In genomic region chr17:17059301-17059890, GRCh38 we compare ENCODE assay signal across 19 cellular contexts. TPM values are rescaled to one million over a fixed set of nuclear protein-coding genes. Genes with fewer than 3 reads are reported as not detected.
DNase-seq lines count a peak whose midpoint lies in the region; ATAC-seq and TF ChIP-seq lines count a peak whose summit lies in the region.
"Had no signal": no experiment of that assay in that cellular context is flagged by ENCODE, and none has a peak within 500 bp of the region (broad histone marks: within the 10 kb centered on the region; RNA-seq: fewer than 3 reads in every experiment).

No MANE protein-coding gene starts in this region.

- no peak overlapping the region for H3K9ac ChIP-seq in trophoblast cell (ENCODE audit: low read length)

- no peak for ATAC-seq in activated naive CD4-positive, alpha-beta T cell treated with anti-CD3 and anti-CD28 coated beads, Interleukin-2, amount 50 U/mL, for 72 hours
- no peak for ATAC-seq in upper lobe of right lung
- ATAC-seq: Panc1 had no signal

- H3K27ac Mint-ChIP-seq in activated naive CD4-positive, alpha-beta T cell treated with anti-CD3 and anti-CD28 coated beads, Interleukin-2, amount 50 U/mL, for 24 hours: peak overlapping the region; percentile 55
- no peak overlapping the region for H3K27ac Mint-ChIP-seq in activated naive CD4-positive, alpha-beta T cell treated with anti-CD3 and anti-CD28 coated beads, Interleukin-2, amount 50 U/mL, for 72 hours
- peak overlapping the region; percentile 27 for H3K27ac Mint-ChIP-seq in chondrocyte (ENCODE audit: unreplicated experiment)
- no peak overlapping the region for H3K27ac Mint-ChIP-seq in activated T-helper 2 cell treated with anti-CD3 and anti-CD28 coated beads, Interferon-gamma antibody, Interleukin-2, Interleukin-4, amounts not matched to agents 10 μg/mL and 5 μg/mL and 100 μg/mL, durations not matched to agents 14 hours and 24 hours and 36 hours

- no peak overlapping the region for H2AFZ ChIP-seq in trophoblast cell (ENCODE audit: insufficient read depth, low read length, poor library complexity)

- H3K4me3 Mint-ChIP-seq in activated naive CD4-positive, alpha-beta T cell treated with anti-CD3 and anti-CD28 coated beads, Interleukin-2, amount 50 U/mL, for 24 hours: no peak overlapping the region
- no peak overlapping the region for H3K4me3 Mint-ChIP-seq in chondrocyte (ENCODE audit: unreplicated experiment)
- H3K4me3 Mint-ChIP-seq in activated T-helper 2 cell treated with anti-CD3 and anti-CD28 coated beads, Interferon-gamma antibody, Interleukin-2, Interleukin-4, amounts not matched to agents 10 μg/mL and 5 μg/mL and 100 μg/mL, durations not matched to agents 14 hours and 24 hours and 36 hours (ENCODE audit: low read depth): no peak overlapping the region
- H3K4me3 Mint-ChIP-seq: CD4-positive, CD25-positive, alpha-beta regulatory T cell had no signal

- H4K12ac ChIP-seq in trophoblast cell (ENCODE audit: low read depth, low read length): no peak overlapping the region

- no peak overlapping the region for H3K23ac ChIP-seq in trophoblast cell (ENCODE audit: low read length)

- H2AK5ac ChIP-seq in trophoblast cell (ENCODE audit: low read length): no peak overlapping the region

- peaks cover 2% of the 10 kb centered on the region for H3K36me3 Mint-ChIP-seq in activated naive CD4-positive, alpha-beta T cell treated with anti-CD3 and anti-CD28 coated beads, Interleukin-2, amount 50 U/mL, for 24 hours
- no peaks in the 10 kb centered on the region for H3K36me3 Mint-ChIP-seq in activated naive CD4-positive, alpha-beta T cell treated with anti-CD3 and anti-CD28 coated beads, Interleukin-2, amount 50 U/mL, for 72 hours
- no peaks in the 10 kb centered on the region for H3K36me3 Mint-ChIP-seq in chondrocyte (ENCODE audit: low read depth)
- H3K36me3 Mint-ChIP-seq in activated T-helper 2 cell treated with anti-CD3 and anti-CD28 coated beads, Interferon-gamma antibody, Interleukin-2, Interleukin-4, amounts not matched to agents 10 μg/mL and 5 μg/mL and 100 μg/mL, durations not matched to agents 14 hours and 24 hours and 36 hours (ENCODE audit: low read depth): peaks cover 2% of the 10 kb centered on the region

- H3K4me1 Mint-ChIP-seq in activated naive CD4-positive, alpha-beta T cell treated with anti-CD3 and anti-CD28 coated beads, Interleukin-2, amount 50 U/mL, for 24 hours: peaks cover 45% of the 10 kb centered on the region
- peaks cover 48% of the 10 kb centered on the region for H3K4me1 Mint-ChIP-seq in chondrocyte (ENCODE audit: low read depth)
- H3K4me1 Mint-ChIP-seq in activated T-helper 2 cell treated with anti-CD3 and anti-CD28 coated beads, Interferon-gamma antibody, Interleukin-2, Interleukin-4, amounts not matched to agents 10 μg/mL and 5 μg/mL and 100 μg/mL, durations not matched to agents 14 hours and 24 hours and 36 hours (ENCODE audit: low read depth): peaks cover 11% of the 10 kb centered on the region

- no peak overlapping the region for H4K91ac ChIP-seq in trophoblast cell (ENCODE audit: low read depth, low read length)

- H3K27me3 Mint-ChIP-seq in activated naive CD4-positive, alpha-beta T cell treated with anti-CD3 and anti-CD28 coated beads, Interleukin-2, amount 50 U/mL, for 24 hours: no peaks in the 10 kb centered on the region
- no peaks in the 10 kb centered on the region for H3K27me3 Mint-ChIP-seq in chondrocyte (ENCODE audit: low read depth)
- H3K27me3 Mint-ChIP-seq in activated T-helper 2 cell treated with anti-CD3 and anti-CD28 coated beads, Interferon-gamma antibody, Interleukin-2, Interleukin-4, amounts not matched to agents 10 μg/mL and 5 μg/mL and 100 μg/mL, durations not matched to agents 14 hours and 24 hours and 36 hours (ENCODE audit: low read depth): no peaks in the 10 kb centered on the region
- H3K27me3 Mint-ChIP-seq: CD4-positive, CD25-positive, alpha-beta regulatory T cell had no signal

- H3K27me3 ChIP-seq in trophoblast cell (ENCODE audit: insufficient read depth, low read length): no peaks in the 10 kb centered on the region
- no peaks in the 10 kb centered on the region for H3K27me3 ChIP-seq in upper lobe of right lung

- no peak for DNase-seq in activated naive CD4-positive, alpha-beta T cell treated with anti-CD3 and anti-CD28 coated beads, Interleukin-2, amount 50 U/mL, for 72 hours (ENCODE audit: low spot score in 2 of 2)
- DNase-seq in chondrocyte (ENCODE audit: low spot score) (peak; percentile 68), trophoblast cell (no peak), upper lobe of right lung (peak; percentile 28), NCI-H2107 treated with DMSO at 0.1 percent for 48 hours (lab: John Stamatoyannopoulos, UW; ENCODE audit: unreplicated experiment) (no peak), NCI-H2081 treated with DMSO at 0.1 percent for 48 hours (lab: John Stamatoyannopoulos, UW) (no peak)
- no peak for DNase-seq in activated T-helper 2 cell treated with anti-CD3 and anti-CD28 coated beads, Interferon-gamma antibody, Interleukin-2, Interleukin-4, amounts not matched to agents 10 μg/mL and 5 μg/mL and 100 μg/mL, durations not matched to agents 14 hours and 24 hours and 36 hours (ENCODE audit: low spot score)
- DNase-seq: CD4-positive, CD25-positive, alpha-beta regulatory T cell; DMS53; Karpas-422; MM.1S; NCI-H1105; NCI-H187 treated with DMSO at 0.1 percent for 48 hours; NCI-H2171 treated with DMSO at 0.1 percent for 48 hours; NCI-H774; SHP77 treated with DMSO at 0.1 percent for 48 hours had no signal

- intact Hi-C loops in upper lobe of right lung (cut with DNase I): no loop called here
- intact Hi-C loops in activated T-helper 2 cell treated with anti-CD3 and anti-CD28 coated beads, Interferon-gamma antibody, Interleukin-2, Interleukin-4, amounts not matched to agents 10 μg/mL and 5 μg/mL and 100 μg/mL, durations not matched to agents 14 hours and 24 hours and 36 hours (cut with micrococcal nuclease): no loop called here

- H3K9me3 ChIP-seq in trophoblast cell (ENCODE audit: insufficient read depth, low read depth, low read length): peaks cover 1% of the 10 kb centered on the region
- no peaks in the 10 kb centered on the region for H3K9me3 ChIP-seq in upper lobe of right lung
- H3K9me3 ChIP-seq: HAP-1 had no signal

- H3K4me3 ChIP-seq in trophoblast cell (ENCODE audit: low read depth, low read length): no peak overlapping the region
- H3K4me3 ChIP-seq in upper lobe of right lung: no peak overlapping the region
- H3K4me3 ChIP-seq: HAP-1 had no signal

- WGBS in trophoblast cell (ENCODE audit: extremely low coverage, insufficient coverage, insufficient read length): no CpG with 5 or more reads among the region's 10 CpGs

- no peaks in the 10 kb centered on the region for H3K79me1 ChIP-seq in trophoblast cell (ENCODE audit: low read length)

- peaks cover 12% of the 10 kb centered on the region for H3K79me2 ChIP-seq in trophoblast cell (ENCODE audit: control insufficient read depth, insufficient read depth, low read length, poor library complexity)

- H4K8ac ChIP-seq in trophoblast cell (ENCODE audit: low read depth, low read length): no peak overlapping the region

- H3K36me3 ChIP-seq in trophoblast cell (ENCODE audit: control insufficient read depth in 1 of 2, insufficient read depth in 2 of 2, low read length in 2 of 2) (peaks cover 29 to 41% of the 10 kb centered on the region in 2 experiments), upper lobe of right lung (peaks cover 11% of the 10 kb centered on the region)

- H3K9me3 Mint-ChIP-seq in activated naive CD4-positive, alpha-beta T cell treated with anti-CD3 and anti-CD28 coated beads, Interleukin-2, amount 50 U/mL, for 24 hours: no peaks in the 10 kb centered on the region
- H3K9me3 Mint-ChIP-seq in activated naive CD4-positive, alpha-beta T cell treated with anti-CD3 and anti-CD28 coated beads, Interleukin-2, amount 50 U/mL, for 72 hours: no peaks in the 10 kb centered on the region
- no peaks in the 10 kb centered on the region for H3K9me3 Mint-ChIP-seq in chondrocyte (ENCODE audit: low read depth)
- H3K9me3 Mint-ChIP-seq in activated T-helper 2 cell treated with anti-CD3 and anti-CD28 coated beads, Interferon-gamma antibody, Interleukin-2, Interleukin-4, amounts not matched to agents 10 μg/mL and 5 μg/mL and 100 μg/mL, durations not matched to agents 14 hours and 24 hours and 36 hours: no peaks in the 10 kb centered on the region
- H3K9me3 Mint-ChIP-seq: CD4-positive, CD25-positive, alpha-beta regulatory T cell had no signal

- no peak overlapping the region for H2BK5ac ChIP-seq in trophoblast cell (ENCODE audit: low read depth, low read length, poor library complexity)

- TF ChIP-seq CTCF in chondrocyte (IDR thresholded peaks at IDR 0.05): no peak
- TF ChIP-seq CTCF in upper lobe of right lung (IDR thresholded peaks at IDR 0.05): no peak

- H3K4me1 ChIP-seq in trophoblast cell (ENCODE audit: control insufficient read depth in 1 of 2, insufficient read depth in 2 of 2, low read length in 2 of 2) (peaks cover 5% of the 10 kb centered on the region in 2 experiments), upper lobe of right lung (peaks cover 58% of the 10 kb centered on the region)
- H3K4me1 ChIP-seq: HAP-1 had no signal

- no peak overlapping the region for H3K4me2 ChIP-seq in trophoblast cell (ENCODE audit: low read length)

- H3K4ac ChIP-seq in trophoblast cell (ENCODE audit: low read depth, low read length): peak overlapping the region; percentile 26

- H3K18ac ChIP-seq in trophoblast cell (ENCODE audit: low read length): no peak overlapping the region

- H2BK12ac ChIP-seq in trophoblast cell (ENCODE audit: low read length): no peak overlapping the region

- H3K14ac ChIP-seq in trophoblast cell (ENCODE audit: low read length): no peak overlapping the region

- H3K27ac ChIP-seq in trophoblast cell (ENCODE audit: low read depth, low read length) (no peak overlapping the region), upper lobe of right lung (no peak overlapping the region)

- H2BK120ac ChIP-seq in trophoblast cell (ENCODE audit: insufficient read depth, low read length, poor library complexity): no peak overlapping the region

RNA-seq across cellular contexts. Expression of gene MPRIP, which starts 17.1 kb away (rescaled TPM):
- 100 to 1,000 TPM in 1 of 2 donors, 10 to 100 TPM in 1; 67.4 to 134 TPM for total RNA-seq in activated naive CD4-positive, alpha-beta T cell treated with anti-CD3 and anti-CD28 coated beads, Interleukin-2, amount 50 U/mL, for 72 hours
- total RNA-seq in chondrocyte (197 to 352 TPM (median 345 TPM) in 3 replicates), upper lobe of right lung (333 TPM)
- 200 and 203 TPM in 2 replicates for polyA plus RNA-seq in trophoblast cell (2013)
- total RNA-seq in activated T-helper 2 cell treated with anti-CD3 and anti-CD28 coated beads, Interferon-gamma antibody, Interleukin-2, Interleukin-4, amounts not matched to agents 10 μg/mL and 5 μg/mL and 100 μg/mL, durations not matched to agents 14 hours and 24 hours and 36 hours: 141 and 144 TPM in 2 replicates

Comparison
In these comparisons a context has a peak if more than half of its experiments do, and no peak if none do; other contexts are left out.
1. H3K27ac Mint-ChIP-seq: peak in activated naive CD4-positive, alpha-beta T cell treated with anti-CD3 and anti-CD28 coated beads, Interleukin-2, amount 50 U/mL, for 24 hours (single experiment) and chondrocyte (single experiment); none in activated naive CD4-positive, alpha-beta T cell treated with anti-CD3 and anti-CD28 coated beads, Interleukin-2, amount 50 U/mL, for 72 hours (0 of 2) and activated T-helper 2 cell treated with anti-CD3 and anti-CD28 coated beads, Interferon-gamma antibody, Interleukin-2, Interleukin-4, amounts not matched to agents 10 μg/mL and 5 μg/mL and 100 μg/mL, durations not matched to agents 14 hours and 24 hours and 36 hours (single experiment).
2. DNase-seq: peak in chondrocyte (single experiment) and upper lobe of right lung (single experiment); none in activated naive CD4-positive, alpha-beta T cell treated with anti-CD3 and anti-CD28 coated beads, Interleukin-2, amount 50 U/mL, for 72 hours (0 of 2), trophoblast cell (0 of 2), NCI-H2107 treated with DMSO at 0.1 percent for 48 hours (single experiment), activated T-helper 2 cell treated with anti-CD3 and anti-CD28 coated beads, Interferon-gamma antibody, Interleukin-2, Interleukin-4, amounts not matched to agents 10 μg/mL and 5 μg/mL and 100 μg/mL, durations not matched to agents 14 hours and 24 hours and 36 hours (single experiment) and NCI-H2081 treated with DMSO at 0.1 percent for 48 hours (single experiment).